15 cellular contexts compared by ENCODE assay signal in the genomic region with DNA sequence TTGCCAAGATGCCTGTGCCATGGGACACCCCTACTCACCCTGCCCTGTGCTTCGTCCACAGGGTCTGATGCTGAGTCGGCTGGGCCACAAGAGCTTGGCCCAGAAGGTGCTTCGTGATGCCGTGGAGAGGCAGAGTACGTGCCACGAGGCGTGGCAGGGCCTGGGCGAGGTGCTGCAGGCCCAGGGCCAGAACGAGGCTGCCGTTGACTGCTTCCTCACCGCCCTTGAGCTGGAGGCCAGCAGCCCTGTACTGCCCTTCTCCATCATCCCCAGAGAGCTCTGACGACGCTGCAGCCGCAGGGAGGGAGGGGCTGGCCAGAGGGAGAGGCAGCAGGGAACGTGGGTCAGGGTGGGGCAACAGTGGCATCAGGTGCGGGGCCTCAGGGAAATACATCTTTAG.
A peak's percentile ranks its signal among the peaks of the same experiment; 100 is the strongest.
DNase-seq lines count a peak whose midpoint lies in the region; ATAC-seq, FAIRE-seq and TF ChIP-seq lines count a peak whose summit lies in the region.
"Had no signal": no experiment of that assay in that cellular context is flagged by ENCODE, and none has a peak within 500 bp of the region (broad histone marks: within the 10 kb centered on the region; RNA-seq: fewer than 3 reads in every experiment).

No MANE protein-coding gene starts in this region.

- TF ChIP-seq POLR2A in H54 (IDR thresholded peaks at IDR 0.05; ENCODE audit: low read depth, low read length): no peak

- H3K27ac ChIP-seq in BLaER1 (no peak overlapping the region), kidney (ENCODE audit: low read depth in 2 of 2, low read length in 2 of 2) (no peak overlapping the region), small intestine (ENCODE audit: low read depth in 1 of 2, low read length in 1 of 2) (peak overlapping the region; percentile 45 to 91)

- WGBS in small intestine, 3 donors: 31 to 63% (median 57%) methylated on average over 15 to 16 of the region's 16 CpGs

- H3K9me3 ChIP-seq in BLaER1: no peaks in the 10 kb centered on the region
- no peaks in the 10 kb centered on the region for H3K9me3 ChIP-seq in kidney (ENCODE audit: control insufficient read depth in 1 of 2, low read length in 2 of 2)
- H3K9me3 ChIP-seq in small intestine (ENCODE audit: control insufficient read depth, low read depth): no peaks in the 10 kb centered on the region

- no peak overlapping the region for H3K4me3 ChIP-seq in BLaER1
- H3K4me3 ChIP-seq in kidney (ENCODE audit: low read length in 2 of 2): no peak overlapping the region
- H3K4me3 ChIP-seq in small intestine (ENCODE audit: low read depth in 1 of 2, low read length in 2 of 2): no peak overlapping the region
- H3K4me3 ChIP-seq: smooth muscle cell had no signal

- no peak for ATAC-seq in activated T-helper 17 cell treated with anti-CD3 and anti-CD28 coated beads, Interleukin-2, amount 50 U/mL, for 72 hours (replicated peaks)
- no peak for ATAC-seq in GM21528 (IDR thresholded peaks at IDR 0.05; ENCODE audit: low FRiP score, unreplicated experiment)
- ATAC-seq in HG03457 (IDR thresholded peaks at IDR 0.05; ENCODE audit: unreplicated experiment): no peak
- no peak for ATAC-seq in HG02642 (IDR thresholded peaks at IDR 0.05; ENCODE audit: poor library complexity, unreplicated experiment)
- ATAC-seq: natural killer cell treated with Interleukin-12 subunit alpha and Interleukin-12 subunit beta and Interleukin-15 and Interleukin-18, amount 100 ng/mL, for 72 hours had no signal

- TF ChIP-seq CTCF in kidney (IDR thresholded peaks at IDR 0.05; ENCODE audit: borderline replicate concordance, extremely low read depth, insufficient read depth): no peak

- no peaks in the 10 kb centered on the region for H3K9me3 Mint-ChIP-seq in activated T-helper 17 cell treated with anti-CD3 and anti-CD28 coated beads, Interleukin-2, amount 50 U/mL, for 72 hours
- H3K9me3 Mint-ChIP-seq: activated naive CD4-positive, alpha-beta T cell treated with anti-CD3 and anti-CD28 coated beads for 36 hours; natural killer cell treated with Interleukin-12 subunit alpha and Interleukin-12 subunit beta and Interleukin-15 and Interleukin-18, amount 100 ng/mL, for 72 hours had no signal

- peaks cover 94% of the 10 kb centered on the region for H4K20me1 ChIP-seq in BLaER1

- H3K27me3 ChIP-seq in BLaER1: no peaks in the 10 kb centered on the region
- no peaks in the 10 kb centered on the region for H3K27me3 ChIP-seq in small intestine (ENCODE audit: control insufficient read depth in 2 of 2, insufficient read depth in 2 of 2, low read length in 2 of 2)

- peak; percentile 67 for DNase-seq in kidney
- peak; percentile 67 for DNase-seq in small intestine
- DNase-seq in H54 (ENCODE audit: insufficient read length, low spot score): no peak
- DNase-seq: activated naive CD4-positive, alpha-beta T cell treated with anti-CD3 and anti-CD28 coated beads for 36 hours; cerebellar nuclear complex; KG1; NCI-H1694; NCI-H526 had no signal

- peaks cover 29% of the 10 kb centered on the region for H3K36me3 Mint-ChIP-seq in activated T-helper 17 cell treated with anti-CD3 and anti-CD28 coated beads, Interleukin-2, amount 50 U/mL, for 72 hours (ENCODE audit: low read depth)
- H3K36me3 Mint-ChIP-seq: natural killer cell treated with Interleukin-12 subunit alpha and Interleukin-12 subunit beta and Interleukin-15 and Interleukin-18, amount 100 ng/mL, for 72 hours had no signal

- H3K27ac Mint-ChIP-seq in activated T-helper 17 cell treated with anti-CD3 and anti-CD28 coated beads, Interleukin-2, amount 50 U/mL, for 72 hours: peak overlapping the region; percentile 80

- peaks cover 76% of the 10 kb centered on the region for H3K36me3 ChIP-seq in BLaER1
- no peaks in the 10 kb centered on the region for H3K36me3 ChIP-seq in kidney (ENCODE audit: control insufficient read depth in 1 of 2, insufficient read depth in 2 of 2, low read length in 2 of 2)
- H3K36me3 ChIP-seq in small intestine (ENCODE audit: control insufficient read depth in 2 of 2, insufficient read depth in 2 of 2, low read length in 2 of 2): peaks cover 0 to 8% of the 10 kb centered on the region in 2 donors

- intact Hi-C loops in kidney (cut with DNase I): no loop called here

- H3K9ac ChIP-seq in BLaER1 (no peak overlapping the region), kidney (ENCODE audit: low read length in 2 of 2) (no peak overlapping the region)

- H3K27me3 Mint-ChIP-seq in activated T-helper 17 cell treated with anti-CD3 and anti-CD28 coated beads, Interleukin-2, amount 50 U/mL, for 72 hours: no peaks in the 10 kb centered on the region
- H3K27me3 Mint-ChIP-seq: natural killer cell treated with Interleukin-12 subunit alpha and Interleukin-12 subunit beta and Interleukin-15 and Interleukin-18, amount 100 ng/mL, for 72 hours had no signal

- no peak overlapping the region for H3K4me3 Mint-ChIP-seq in activated T-helper 17 cell treated with anti-CD3 and anti-CD28 coated beads, Interleukin-2, amount 50 U/mL, for 72 hours
- H3K4me3 Mint-ChIP-seq: activated naive CD4-positive, alpha-beta T cell treated with anti-CD3 and anti-CD28 coated beads for 36 hours; natural killer cell treated with Interleukin-12 subunit alpha and Interleukin-12 subunit beta and Interleukin-15 and Interleukin-18, amount 100 ng/mL, for 72 hours had no signal

- FAIRE-seq in kidney (lab: Jason Lieb, UNC) (no peak), small intestine (lab: Jason Lieb, UNC) (no peak), H54 (lab: Jason Lieb, UNC) (no peak)

- H3K4me1 Mint-ChIP-seq in activated T-helper 17 cell treated with anti-CD3 and anti-CD28 coated beads, Interleukin-2, amount 50 U/mL, for 72 hours: peaks cover 12% of the 10 kb centered on the region

- H3K4me2 ChIP-seq in BLaER1: 0 out of 2 replicates have a peak overlapping the region, but pooled peaks have one; percentile 10
- H3K4me2 ChIP-seq: smooth muscle cell had no signal

- H3K4me1 ChIP-seq in BLaER1 (peaks cover 55% of the 10 kb centered on the region), kidney (ENCODE audit: control insufficient read depth in 1 of 2, insufficient read depth in 1 of 2, low read depth in 1 of 2, low read length in 2 of 2) (peaks cover 32 to 47% of the 10 kb centered on the region in 2 donors), small intestine (ENCODE audit: control insufficient read depth in 2 of 2, insufficient read depth in 1 of 2, low read depth in 1 of 2, low read length in 1 of 2) (peaks cover 5 to 39% of the 10 kb centered on the region in 2 donors)

Comparison
In these comparisons a context has a peak if more than half of its experiments do, and no peak if none do; other contexts are left out.
1. H3K27ac ChIP-seq: peak in small intestine (2 of 2); none in BLaER1 (single experiment) and kidney (0 of 2).